Comparison of ENCODE assay signal across 8 cellular contexts in genomic region chr5:112977440-112977861, GRCh38. TPM values are rescaled to one million over a fixed set of nuclear protein-coding genes. Genes with fewer than 3 reads are reported as not detected.
DNase-seq lines count a peak whose midpoint lies in the region; ATAC-seq and TF ChIP-seq lines count a peak whose summit lies in the region.

No MANE protein-coding gene starts in this region.

- peak overlapping the region; percentile 80 for H3K27ac ChIP-seq in RWPE2 (ENCODE audit: poor library complexity, severe bottlenecking)
- H3K27ac ChIP-seq in epithelial cell of prostate: peak overlapping the region; percentile 89
- peak overlapping the region; percentile 85 for H3K27ac ChIP-seq in osteoblast (ENCODE audit: low read depth, low read length)

- H3K27me3 ChIP-seq in RWPE2 (ENCODE audit: insufficient read depth, poor library complexity, severe bottlenecking): no peaks in the 10 kb centered on the region
- H3K27me3 ChIP-seq in osteoblast (ENCODE audit: insufficient read depth, low read length): no peaks in the 10 kb centered on the region

- peaks cover 58% of the 10 kb centered on the region for H3K79me2 ChIP-seq in osteoblast (ENCODE audit: insufficient read depth, low read length)

- H3K4me1 ChIP-seq in RWPE2 (ENCODE audit: insufficient read depth, poor library complexity, severe bottlenecking): peaks cover 23% of the 10 kb centered on the region
- H3K4me1 ChIP-seq in osteoblast (ENCODE audit: insufficient read depth, low read length): peaks cover 10% of the 10 kb centered on the region

- H2AFZ ChIP-seq in osteoblast (ENCODE audit: low read length): peak overlapping the region; percentile 97

- H3K4me2 ChIP-seq in osteoblast (ENCODE audit: insufficient read depth, low read length): peak overlapping the region; percentile 85

- no peaks in the 10 kb centered on the region for H3K9me3 ChIP-seq in RWPE2 (ENCODE audit: severe bottlenecking)
- H3K9me3 ChIP-seq in osteoblast (ENCODE audit: low read depth, low read length): no peaks in the 10 kb centered on the region

- TF ChIP-seq CTCF in RWPE2 (IDR thresholded peaks at IDR 0.05; ENCODE audit: poor library complexity, severe bottlenecking) (no peak), osteoblast (IDR thresholded peaks at IDR 0.05; ENCODE audit: extremely low read depth, low read depth, low read length) (no peak)

- DNase-seq in DMS 273 (lab: John Stamatoyannopoulos, UW; ENCODE audit: unreplicated experiment): peak; percentile 47
- DNase-seq in DMS 273 treated with DMSO at 0.1 percent for 48 hours (lab: John Stamatoyannopoulos, UW): no peak
- DNase-seq in RWPE2 (ENCODE audit: low spot score): no peak
- DNase-seq in epithelial cell of prostate (ENCODE audit: low read depth, low spot score): no peak
- DNase-seq in osteoblast (ENCODE audit: insufficient read length, low spot score, missing footprints): no peak
- DNase-seq in mucosa of gallbladder (ENCODE audit: low spot score): no peak

- H4K20me1 ChIP-seq in osteoblast (ENCODE audit: insufficient read depth, low read length): no peaks in the 10 kb centered on the region

- ATAC-seq in RWPE2 (ENCODE audit: low read depth) (no peak), HG02588 (IDR thresholded peaks at IDR 0.05; ENCODE audit: unreplicated experiment) (no peak), GM21423 (IDR thresholded peaks at IDR 0.05; ENCODE audit: unreplicated experiment) (no peak)

- H3K36me3 ChIP-seq in RWPE2 (ENCODE audit: low read depth) (peaks cover 27% of the 10 kb centered on the region), osteoblast (ENCODE audit: insufficient read depth, low read length) (peaks cover 11% of the 10 kb centered on the region)

- H3K4me3 ChIP-seq in RWPE2 (ENCODE audit: severe bottlenecking) (peak overlapping the region; percentile 77), osteoblast (ENCODE audit: insufficient read depth, low read length) (peak overlapping the region; percentile 97)

RNA-seq across cellular contexts. Expression of gene DCP2, which starts 0.9 kb away (rescaled TPM):
- total RNA-seq in osteoblast (27.9 and 31.5 TPM in 2 replicates), mucosa of gallbladder (42.5 TPM)

RNA-seq across cellular contexts. Expression of gene REEP5, which starts 55.4 kb away (rescaled TPM):
- total RNA-seq in osteoblast (37.3 and 38.0 TPM in 2 replicates), mucosa of gallbladder (104 TPM)
